16 cellular contexts compared by ENCODE assay signal in genomic region chrX:45748443-45748842, GRCh38.
DNase-seq lines count a peak whose midpoint lies in the region; ATAC-seq and TF ChIP-seq lines count a peak whose summit lies in the region.
"Had no signal": no experiment of that assay in that cellular context is flagged by ENCODE, and none has a peak within 500 bp of the region (broad histone marks: within the 10 kb centered on the region; RNA-seq: fewer than 3 reads in every experiment).

No MANE protein-coding gene starts in this region.

- H3K4me2 ChIP-seq in BLaER1 treated with 17β-estradiol and CSF1 and Interleukin-3, amounts not matched to agents 10 nM and 100 nM, result peak overlapping the region in 6 of 11 experiments; percentile 8 to 29 (median 16); a peak in 6 of 22 replicates
- H3K4me2 ChIP-seq in HCT116 (ENCODE audit: low read length), result 0 out of 2 replicates have a peak overlapping the region, but pooled peaks have one; percentile 26

- no peaks in the 10 kb centered on the region for H3K27me3 ChIP-seq in BLaER1 treated with 17β-estradiol and CSF1 and Interleukin-3, amounts not matched to agents 10 nM and 100 nM
- H3K27me3 ChIP-seq in HCT116 (ENCODE audit: insufficient read depth, low read length) (no peaks in the 10 kb centered on the region), transverse colon (no peaks in the 10 kb centered on the region)

- peaks cover 49 to 67% (median 59%) of the 10 kb centered on the region in 10 experiments for H3K4me1 ChIP-seq in BLaER1 treated with 17β-estradiol and CSF1 and Interleukin-3, amounts not matched to agents 10 nM and 100 nM
- peaks cover 64 to 99% of the 10 kb centered on the region in 2 experiments for H3K4me1 ChIP-seq in HCT116 (ENCODE audit: control insufficient read depth in 1 of 2, insufficient read depth in 2 of 2, low read length in 2 of 2)
- H3K4me1 ChIP-seq in transverse colon, result no peaks in the 10 kb centered on the region
- H3K4me1 ChIP-seq: prostate gland had no signal

- H3K27ac Mint-ChIP-seq in mesothelial cell of epicardium, result peak overlapping the region; percentile 59
- H3K27ac Mint-ChIP-seq: activated naive CD8-positive, alpha-beta T cell; nephron had no signal

- TF ChIP-seq EP300 in transverse colon (IDR thresholded peaks at IDR 0.05; ENCODE audit: low read depth), result no peak

- H3K27me3 Mint-ChIP-seq in mesothelial cell of epicardium (ENCODE audit: low read depth), result no peaks in the 10 kb centered on the region
- H3K27me3 Mint-ChIP-seq: activated naive CD8-positive, alpha-beta T cell had no signal

- in situ Hi-C loops in transverse colon (cut with MboI; ENCODE audit: low pct_ligation_motif_present in 1 of 4, low pct_unique_long_range_greater_than_20kb in 1 of 4, low sequenced_read_pairs in 3 of 4), result no loop called here

- H3K4me3 Mint-ChIP-seq in mesothelial cell of epicardium, result no peak overlapping the region
- H3K4me3 Mint-ChIP-seq: activated naive CD8-positive, alpha-beta T cell; nephron had no signal

- no peak for TF ChIP-seq CTCF in HCT116 (IDR thresholded peaks at IDR 0.05 in 2 of 3, conservative IDR thresholded peaks at IDR 0.05 in 1 of 3; ENCODE audit: borderline replicate concordance in 1 of 3, insufficient read depth in 1 of 3, low read depth in 2 of 3, low read length in 2 of 3)
- TF ChIP-seq CTCF in mesothelial cell of epicardium (IDR thresholded peaks at IDR 0.05; ENCODE audit: unreplicated experiment), result no peak
- TF ChIP-seq CTCF in transverse colon (IDR thresholded peaks at IDR 0.05), result no peak

- peaks cover 73% of the 10 kb centered on the region for H3K79me2 ChIP-seq in HCT116 (ENCODE audit: insufficient read depth, low read length)

- no peaks in the 10 kb centered on the region for H3K36me3 Mint-ChIP-seq in mesothelial cell of epicardium

- intact Hi-C loops in HCT116 (cut with micrococcal nuclease) (no loop called here), transverse colon (cut with DNase I; ENCODE audit: low total_unique reads) (no loop called here)

- peaks cover 7 to 91% (median 69%) of the 10 kb centered on the region in 11 experiments; a peak in 20 of 22 replicates for H3K36me3 ChIP-seq in BLaER1 treated with 17β-estradiol and CSF1 and Interleukin-3, amounts not matched to agents 10 nM and 100 nM
- H3K36me3 ChIP-seq in HCT116 (ENCODE audit: control insufficient read depth in 1 of 2, insufficient read depth in 2 of 2, low read length in 2 of 2), result peaks cover 3 to 32% of the 10 kb centered on the region in 2 experiments; a peak in 3 of 4 replicates
- no peaks in the 10 kb centered on the region for H3K36me3 ChIP-seq in transverse colon
- H3K36me3 ChIP-seq: prostate gland had no signal

- TF ChIP-seq RAD21 in HCT116 (IDR thresholded peaks at IDR 0.05; ENCODE audit: low read depth), result no peak

- 0 out of 22 replicates have a peak, but pooled peaks cover 0 to 10% (median 0%) of the 10 kb centered on the region in 11 experiments for H3K9me3 ChIP-seq in BLaER1 treated with 17β-estradiol and CSF1 and Interleukin-3, amounts not matched to agents 10 nM and 100 nM (replicated peaks in 1 of 11)
- H3K9me3 ChIP-seq in HCT116 (ENCODE audit: control insufficient read depth in 1 of 2, insufficient read depth in 1 of 2, low read depth in 1 of 2, low read length in 2 of 2), result no peaks in the 10 kb centered on the region
- no peaks in the 10 kb centered on the region for H3K9me3 ChIP-seq in transverse colon
- H3K9me3 ChIP-seq: prostate gland had no signal

- H3K27ac ChIP-seq in BLaER1 treated with 17β-estradiol and CSF1 and Interleukin-3, amounts not matched to agents 10 nM and 100 nM, result peak overlapping the region in 1 of 11 experiments; percentile 41; a peak in 4 of 22 replicates
- peak overlapping the region; percentile 94 for H3K27ac ChIP-seq in HCT116 (ENCODE audit: low read depth, low read length)
- H3K27ac ChIP-seq in transverse colon, result no peak overlapping the region
- H3K27ac ChIP-seq: prostate gland had no signal

- no peak overlapping the region for H3K4me3 ChIP-seq in BLaER1 treated with 17β-estradiol and CSF1 and Interleukin-3, amounts not matched to agents 10 nM and 100 nM
- H3K4me3 ChIP-seq in HCT116 (replicated peaks in 1 of 2; ENCODE audit: low read depth in 1 of 2, low read length in 2 of 2) (no peak overlapping the region), transverse colon (no peak overlapping the region)
- H3K4me3 ChIP-seq: prostate gland had no signal

- POLR2A ChIA-PET in HCT116 (lab: Charles Lee), result no interaction called here

- H2AFZ ChIP-seq in HCT116 (ENCODE audit: low read depth, low read length, poor library complexity, severe bottlenecking), result no peak overlapping the region

- TF ChIP-seq POLR2A in HCT116 (IDR thresholded peaks at IDR 0.05; ENCODE audit: borderline replicate concordance, extremely low read depth, insufficient read depth, insufficient read length) (no peak), transverse colon (IDR thresholded peaks at IDR 0.05) (no peak)

- BruUV-seq in HCT116 (replicated peaks; lab: Mats Ljungman, UMichigan), result no TSS peak

- RAD21 ChIA-PET in HCT116 (lab: Charles Lee; ENCODE audit: low non-redundant PET in 1 of 2, low total read pairs in 2 of 2, uncharacterized antibody in 2 of 2, unreplicated experiment in 2 of 2), result no interaction called here

- peaks cover 0 to 25% (median 6%) of the 10 kb centered on the region in 11 experiments; a peak in 8 of 22 replicates for H4K20me1 ChIP-seq in BLaER1 treated with 17β-estradiol and CSF1 and Interleukin-3, amounts not matched to agents 10 nM and 100 nM
- no peaks in the 10 kb centered on the region; the same call in 1 of the 2 replicates for H4K20me1 ChIP-seq in HCT116 (ENCODE audit: insufficient read depth)

- CTCF ChIA-PET in HCT116 (lab: Charles Lee), result no interaction called here

- 38% methylated on average over 1 of the region's 1 CpG; no CpG with 5 or more reads in 1 of the 2 donors for WGBS in transverse colon (ENCODE audit: low coverage in 1 of 2), 2 donors

- peaks cover 38% of the 10 kb centered on the region for H3K4me1 Mint-ChIP-seq in mesothelial cell of epicardium

- H3K9me3 Mint-ChIP-seq in mesothelial cell of epicardium, result peaks cover 14% of the 10 kb centered on the region
- H3K9me3 Mint-ChIP-seq: nephron had no signal

- ATAC-seq in HCT116 (no peak), HG02852 (IDR thresholded peaks at IDR 0.05; ENCODE audit: unreplicated experiment) (no peak), GM21367 (IDR thresholded peaks at IDR 0.05; ENCODE audit: unreplicated experiment) (no peak)

- H3K9me2 ChIP-seq in HCT116 (ENCODE audit: insufficient read depth), result no peaks in the 10 kb centered on the region

- no peak for DNase-seq in HCT116 (ENCODE audit: low read depth, low spot score)
- DNase-seq in astrocyte of the hippocampus (ENCODE audit: low read depth, low spot score), result peak; percentile 16
- DNase-seq in mesothelial cell of epicardium (ENCODE audit: low spot score in 2 of 2, unreplicated experiment in 2 of 2), result no peak
- no peak for DNase-seq in transverse colon
- DNase-seq: C1 segment of cervical spinal cord; effector memory CD4-positive, alpha-beta T cell; Karpas-422; NCI-H1694 treated with DMSO at 0.1 percent for 48 hours; NCI-H510A; stimulated activated CD4-positive, alpha-beta T cell treated with anti-CD3 and anti-CD28 coated beads, Interleukin-12 subunit alpha, Interleukin-12 subunit beta, amount 100 ng/mL, for 4 hours had no signal

- H3K9ac ChIP-seq in BLaER1 treated with 17β-estradiol and CSF1 and Interleukin-3, amounts not matched to agents 10 nM and 100 nM, result no peak overlapping the region
- H3K9ac ChIP-seq in HCT116 (ENCODE audit: low read length), result peak overlapping the region; percentile 41; the same call in 1 of the 2 replicates

TF ChIP-seq in HCT116, 20 proteins besides CTCF, POLR2A, EP300 and RAD21:
- TF ChIP-seq POLR2AphosphoS5 (IDR thresholded peaks at IDR 0.05; ENCODE audit: low read depth, low read length), result 0 out of 2 replicates have a peak, but pooled peaks have one; percentile 5
- no peak for TF ChIP-seq JUND (IDR thresholded peaks at IDR 0.05)
TF ChIP-seq in HCT116: peak in this region for 1.
